In genomic region chr5:107519900-107520354, GRCh38 we compare ENCODE assay signal across 10 cellular contexts.
DNase-seq lines count a peak whose midpoint lies in the region; ATAC-seq, FAIRE-seq and TF ChIP-seq lines count a peak whose summit lies in the region.
"Had no signal": no experiment of that assay in that cellular context is flagged by ENCODE, and none has a peak within 500 bp of the region (broad histone marks: within the 10 kb centered on the region; RNA-seq: fewer than 3 reads in every experiment).

No MANE protein-coding gene starts in this region.

- H2AFZ ChIP-seq in DND-41 (ENCODE audit: low read depth, low read length) (no peak overlapping the region), SU-DHL-6 (ENCODE audit: low read depth, low read length, severe bottlenecking) (peak overlapping the region; percentile 73), keratinocyte (ENCODE audit: control insufficient read depth, low read length) (no peak overlapping the region)

- peaks cover 19% of the 10 kb centered on the region for H3K4me1 ChIP-seq in DND-41 (ENCODE audit: insufficient read depth, low read length)
- H3K4me1 ChIP-seq in keratinocyte (ENCODE audit: control insufficient read depth, extremely low read depth, insufficient read depth, low read length): peaks cover 20% of the 10 kb centered on the region

- H3K79me2 ChIP-seq in DND-41 (ENCODE audit: insufficient read depth, low read length) (no peaks in the 10 kb centered on the region), SU-DHL-6 (ENCODE audit: insufficient read depth, low read length) (no peaks in the 10 kb centered on the region), keratinocyte (ENCODE audit: control insufficient read depth, insufficient read depth, low read length) (peaks cover 2% of the 10 kb centered on the region)

- H3K4me3 ChIP-seq in DND-41 (ENCODE audit: low read depth in 1 of 2, low read length in 2 of 2): no peak overlapping the region
- H3K4me3 ChIP-seq in SU-DHL-6 (ENCODE audit: insufficient read depth, low read length, poor library complexity, severe bottlenecking): no peak overlapping the region
- no peak overlapping the region for H3K4me3 ChIP-seq in keratinocyte (ENCODE audit: control insufficient read depth in 2 of 3, extremely low read depth in 1 of 3, insufficient read depth in 2 of 3, low read depth in 1 of 3, low read length in 3 of 3)
- H3K4me3 ChIP-seq in dorsolateral prefrontal cortex: no peak overlapping the region

- no peaks in the 10 kb centered on the region for H3K9me2 ChIP-seq in SU-DHL-6 (replicated peaks; ENCODE audit: insufficient read depth, low read length)

- peak; percentile 47; the same call in 2 of the 3 replicates for ATAC-seq in DND-41 (ENCODE audit: insufficient read depth, low read depth)
- peak; percentile 67 for ATAC-seq in HG02798 (IDR thresholded peaks at IDR 0.05; ENCODE audit: poor library complexity, unreplicated experiment)
- no peak for ATAC-seq in HG02763 (IDR thresholded peaks at IDR 0.05; ENCODE audit: unreplicated experiment)
- ATAC-seq: activated CD4-positive, CD25-positive, alpha-beta regulatory T cell treated with anti-CD3 and anti-CD28 coated beads, Interleukin-2, amount 50 U/mL, for 24 hours had no signal

- H3K4me2 ChIP-seq in DND-41 (ENCODE audit: insufficient read depth, low read length) (no peak overlapping the region), SU-DHL-6 (ENCODE audit: low read depth, low read length, poor library complexity, severe bottlenecking) (peak overlapping the region; percentile 22), keratinocyte (ENCODE audit: control insufficient read depth, extremely low read depth, insufficient read depth, low read depth, low read length) (peak overlapping the region; percentile 44)

- H3K27me3 ChIP-seq in DND-41 (ENCODE audit: insufficient read depth, low read length, poor library complexity): no peaks in the 10 kb centered on the region
- H3K27me3 ChIP-seq in SU-DHL-6 (ENCODE audit: low read length): no peaks in the 10 kb centered on the region; the same call in 1 of the 2 replicates
- no peaks in the 10 kb centered on the region for H3K27me3 ChIP-seq in keratinocyte (ENCODE audit: control insufficient read depth, extremely low read depth, insufficient read depth, low read length)
- H3K27me3 ChIP-seq in dorsolateral prefrontal cortex: no peaks in the 10 kb centered on the region

- H3K27ac ChIP-seq in DND-41 (ENCODE audit: low read length): no peak overlapping the region
- H3K27ac ChIP-seq in SU-DHL-6 (ENCODE audit: low read depth, low read length): no peak overlapping the region
- H3K27ac ChIP-seq in keratinocyte (ENCODE audit: control insufficient read depth, insufficient read depth, low read length): no peak overlapping the region
- no peak overlapping the region for H3K27ac ChIP-seq in dorsolateral prefrontal cortex

- no peaks in the 10 kb centered on the region for H3K9me3 ChIP-seq in DND-41 (ENCODE audit: insufficient read depth, low read length, severe bottlenecking)
- no peaks in the 10 kb centered on the region for H3K9me3 ChIP-seq in SU-DHL-6 (ENCODE audit: insufficient read depth, low read length)
- H3K9me3 ChIP-seq in keratinocyte (ENCODE audit: control insufficient read depth, low read depth, low read length): no peaks in the 10 kb centered on the region

- no peaks in the 10 kb centered on the region for H3K9me1 ChIP-seq in keratinocyte (ENCODE audit: control insufficient read depth, extremely low read depth, insufficient read depth, low read length)

- TF ChIP-seq CTCF in DND-41 (IDR thresholded peaks at IDR 0.05; ENCODE audit: borderline replicate concordance, extremely low read depth, low read length, poor library complexity, severe bottlenecking) (no peak), SU-DHL-6 (IDR thresholded peaks at IDR 0.05; ENCODE audit: insufficient read depth, low read length, poor library complexity, severe bottlenecking) (no peak), keratinocyte (optimal IDR thresholded peaks at IDR 0.05 in 1 of 3, IDR thresholded peaks at IDR 0.05 in 1 of 3, conservative IDR thresholded peaks at IDR 0.05 in 1 of 3; ENCODE audit: extremely low read depth in 1 of 3, insufficient read depth in 2 of 3, low read length in 3 of 3) (no peak), dorsolateral prefrontal cortex (IDR thresholded peaks at IDR 0.05 in 54 of 56, conservative IDR thresholded peaks at IDR 0.05 in 2 of 56; ENCODE audit: low read depth in 1 of 56, partially characterized antibody in 56 of 56) (no peak)

- peak; percentile 13 for FAIRE-seq in keratinocyte (lab: Jason Lieb, UNC)

- H4K20me1 ChIP-seq in DND-41 (ENCODE audit: insufficient read depth, low read length) (no peaks in the 10 kb centered on the region), SU-DHL-6 (ENCODE audit: low read depth, low read length) (no peaks in the 10 kb centered on the region), keratinocyte (ENCODE audit: control insufficient read depth, extremely low read depth, insufficient read depth, low read length) (no peaks in the 10 kb centered on the region)

- dilution Hi-C loops in keratinocyte (cut with MboI; ENCODE audit: extremely low pct_ligation_motif_present, low sequenced_read_pairs): no loop called here

- DNase-seq in DND-41: no peak
- no peak for DNase-seq in keratinocyte (ENCODE audit: low read depth, low spot score)
- DNase-seq in dorsolateral prefrontal cortex: no peak
- no peak for DNase-seq in activated CD4-positive, alpha-beta T cell treated with anti-CD3 and anti-CD28 coated beads, Interleukin-2, amount 50 U/mL, for 1 hour
- no peak for DNase-seq in iPS-NIHi7 (ENCODE audit: extremely low spot score)
- DNase-seq: stimulated activated CD4-positive, alpha-beta T cell treated with anti-CD3 and anti-CD28 coated beads, Interleukin-12 subunit alpha, Interleukin-12 subunit beta, amount 100 ng/mL, for 4 hours had no signal

- no peaks in the 10 kb centered on the region for H3F3A ChIP-seq in SU-DHL-6 (ENCODE audit: insufficient read depth)

- no peak overlapping the region for H3K9ac ChIP-seq in DND-41 (ENCODE audit: low read depth, low read length)
- H3K9ac ChIP-seq in SU-DHL-6 (ENCODE audit: low read length): no peak overlapping the region
- no peak overlapping the region for H3K9ac ChIP-seq in keratinocyte (ENCODE audit: control insufficient read depth, extremely low read depth, insufficient read depth, low read length)

- no peaks in the 10 kb centered on the region for H3K36me3 ChIP-seq in DND-41 (ENCODE audit: insufficient read depth, low read length)
- H3K36me3 ChIP-seq in SU-DHL-6 (ENCODE audit: low read length): no peaks in the 10 kb centered on the region
- H3K36me3 ChIP-seq in keratinocyte (ENCODE audit: control insufficient read depth in 2 of 2, extremely low read depth in 1 of 2, insufficient read depth in 2 of 2, low read length in 2 of 2): no peaks in the 10 kb centered on the region

- intact Hi-C loops in dorsolateral prefrontal cortex (cut with DNase I): no loop called here
